In genomic region chr4:169617306-169617705, GRCh38 we compare ENCODE assay signal across 22 cellular contexts.
"Had no signal": no experiment of that assay in that cellular context is flagged by ENCODE, and none has a peak within 500 bp of the region (broad histone marks: within the 10 kb centered on the region; RNA-seq: fewer than 3 reads in every experiment).

No MANE protein-coding gene starts in this region.

- DNase-seq: activated CD4-positive, alpha-beta T cell treated with anti-CD3 and anti-CD28 coated beads, Interleukin-2, amount 10 ng/mL, durations not matched to agents 24 days and 14 days; activated CD4-positive, CD25-positive, alpha-beta regulatory T cell; activated gamma-delta T cell; activated naive CD8-positive, alpha-beta T cell treated with anti-CD3 and anti-CD28 coated beads, Interleukin-2, amount 10 ng/mL, durations not matched to agents 7 days and 5 days; activated T-cell treated with anti-CD3 and anti-CD28 coated beads, Interleukin-2, amount 50 U/mL, for 4 hours; anterior cingulate cortex; brain microvascular endothelial cell; effector memory CD8-positive, alpha-beta T cell; foreskin melanocyte; kidney glomerular epithelial cell; left ventricle myocardium superior; mesenchymal stem cell; ovary; sigmoid colon; SK-N-SH; stimulated activated CD4-positive, alpha-beta T cell treated with anti-CD3 and anti-CD28 coated beads, Interleukin-1b, Interleukin-23, amount 100 ng/mL, for 48 hours; stomach; T-helper 1 cell; testis; upper lobe of right lung had no signal

- H3K4me3 Mint-ChIP-seq: activated CD4-positive, alpha-beta T cell treated with anti-CD3 and anti-CD28 coated beads, Interleukin-2, amount 10 ng/mL, durations not matched to agents 24 days and 14 days; activated naive CD8-positive, alpha-beta T cell treated with anti-CD3 and anti-CD28 coated beads, Interleukin-2, amount 10 ng/mL, durations not matched to agents 7 days and 5 days; activated T-cell treated with anti-CD3 and anti-CD28 coated beads, Interleukin-2, amount 50 U/mL, for 4 hours; dendritic cell treated with granulocyte-macrophage colony-stimulating factor and Interleukin-4, amounts not matched to agents 40 ng/mL and 50 ng/mL, for 4 days; effector memory CD8-positive, alpha-beta T cell had no signal

- ATAC-seq: activated T-cell treated with anti-CD3 and anti-CD28 coated beads, Interleukin-2, amount 50 U/mL, for 4 hours; effector memory CD8-positive, alpha-beta T cell; left ventricle myocardium superior; upper lobe of right lung had no signal

- H3K27me3 Mint-ChIP-seq: activated CD4-positive, alpha-beta T cell treated with anti-CD3 and anti-CD28 coated beads, Interleukin-2, amount 10 ng/mL, durations not matched to agents 24 days and 14 days; activated naive CD8-positive, alpha-beta T cell treated with anti-CD3 and anti-CD28 coated beads, Interleukin-2, amount 10 ng/mL, durations not matched to agents 7 days and 5 days; dendritic cell treated with granulocyte-macrophage colony-stimulating factor and Interleukin-4, amounts not matched to agents 40 ng/mL and 50 ng/mL, for 4 days; effector memory CD8-positive, alpha-beta T cell had no signal

- H3K36me3 ChIP-seq: brain microvascular endothelial cell, ovary, sigmoid colon, stomach, upper lobe of right lung had no signal

- H3K27ac Mint-ChIP-seq: dendritic cell treated with granulocyte-macrophage colony-stimulating factor and Interleukin-4, amounts not matched to agents 40 ng/mL and 50 ng/mL, for 4 days had no signal

- H3K9me3 ChIP-seq: ovary, sigmoid colon, SK-N-SH, stomach, testis, upper lobe of right lung had no signal

- H3K27ac ChIP-seq: brain microvascular endothelial cell, epithelial cell of prostate, ovary, sigmoid colon, stomach, testis, upper lobe of right lung had no signal

- H3K9me3 Mint-ChIP-seq: activated CD4-positive, alpha-beta T cell treated with anti-CD3 and anti-CD28 coated beads, Interleukin-2, amount 10 ng/mL, durations not matched to agents 24 days and 14 days; activated naive CD8-positive, alpha-beta T cell treated with anti-CD3 and anti-CD28 coated beads, Interleukin-2, amount 10 ng/mL, durations not matched to agents 7 days and 5 days; activated T-cell treated with anti-CD3 and anti-CD28 coated beads, Interleukin-2, amount 50 U/mL, for 4 hours; dendritic cell treated with granulocyte-macrophage colony-stimulating factor and Interleukin-4, amounts not matched to agents 40 ng/mL and 50 ng/mL, for 4 days; effector memory CD8-positive, alpha-beta T cell had no signal

- H3K27me3 ChIP-seq: brain microvascular endothelial cell, ovary, sigmoid colon, stomach, testis, upper lobe of right lung had no signal

- H3K36me3 Mint-ChIP-seq: activated naive CD8-positive, alpha-beta T cell treated with anti-CD3 and anti-CD28 coated beads, Interleukin-2, amount 10 ng/mL, durations not matched to agents 7 days and 5 days had no signal

- H3K4me3 ChIP-seq: ovary, sigmoid colon, stomach, testis, upper lobe of right lung had no signal
